In genomic region chr6:76532647-76533046, GRCh38 we compare ENCODE assay signal across 24 cellular contexts.
"Had no signal": no experiment of that assay in that cellular context is flagged by ENCODE, and none has a peak within 500 bp of the region (broad histone marks: within the 10 kb centered on the region; RNA-seq: fewer than 3 reads in every experiment).

No MANE protein-coding gene starts in this region.

- H3K4me3 ChIP-seq: colonic mucosa, esophagus squamous epithelium, gastrocnemius medialis, heart right ventricle, left lung, lower lobe of right lung, mucosa of descending colon had no signal

- H3K4me1 ChIP-seq: colonic mucosa, esophagus squamous epithelium, gastrocnemius medialis, heart right ventricle, left lung, lower lobe of right lung had no signal

- DNase-seq: colonic mucosa; cortex of kidney; effector CD8-positive, alpha-beta T cell; effector memory CD8-positive, alpha-beta T cell; endodermal cell; erythroblast; esophagus squamous epithelium; foreskin fibroblast; foreskin melanocyte; gastrocnemius medialis; glutamatergic neuron; head of caudate nucleus; heart right ventricle; hippocampal formation; left cardiac atrium; left lung; left ventricle myocardium superior; lower lobe of right lung; mesenchymal stem cell; mucosa of descending colon had no signal

- ATAC-seq: effector memory CD8-positive, alpha-beta T cell; esophagus mucosa; gastrocnemius medialis; heart right ventricle; left cardiac atrium; left lung; left ventricle myocardium superior; mucosa of descending colon had no signal

- H3K36me3 ChIP-seq: colonic mucosa, esophagus squamous epithelium, gastrocnemius medialis, heart right ventricle, left lung, lower lobe of right lung had no signal

- H3K9me3 ChIP-seq: colonic mucosa, gastrocnemius medialis, lower lobe of right lung, mucosa of descending colon had no signal

- H3K27ac Mint-ChIP-seq: dendritic cell treated with granulocyte-macrophage colony-stimulating factor and Interleukin-4, amounts not matched to agents 40 ng/mL and 50 ng/mL, for 4 days; effector memory CD8-positive, alpha-beta T cell; endodermal cell; mesothelial cell of epicardium had no signal

- H3K4me1 Mint-ChIP-seq: mesothelial cell of epicardium had no signal

- H3K27me3 ChIP-seq: colonic mucosa, esophagus squamous epithelium, gastrocnemius medialis, heart right ventricle, left lung had no signal

- H3K27ac ChIP-seq: colonic mucosa, epithelial cell of prostate, esophagus squamous epithelium, gastrocnemius medialis, heart right ventricle, left lung, lower lobe of right lung had no signal

- H3K4me3 Mint-ChIP-seq: dendritic cell treated with granulocyte-macrophage colony-stimulating factor and Interleukin-4, amounts not matched to agents 40 ng/mL and 50 ng/mL, for 4 days; effector memory CD8-positive, alpha-beta T cell; endodermal cell; mesothelial cell of epicardium had no signal
